In genomic region chr19:14559916-14560775, GRCh38 we compare ENCODE assay signal across 1 cellular context.
TF ChIP-seq lines count a peak whose summit lies in the region.

No MANE protein-coding gene starts in this region.

TF ChIP-seq in H1, 55 proteins besides CTCF, POLR2A, EP300 and RAD21:
- TF ChIP-seq ATF2 (IDR thresholded peaks at IDR 0.05; ENCODE audit: low read length) (no peak), SRF (IDR thresholded peaks at IDR 0.05; ENCODE audit: low read depth, low read length) (no peak), RBBP5 (IDR thresholded peaks at IDR 0.05; ENCODE audit: borderline replicate concordance, low read depth, low read length) (no peak), BACH1 (IDR thresholded peaks at IDR 0.05; ENCODE audit: low read length) (no peak), SP1 (IDR thresholded peaks at IDR 0.05; ENCODE audit: low read depth, low read length) (no peak), PHF8 (conservative IDR thresholded peaks at IDR 0.05; ENCODE audit: low read depth, low read length) (no peak), BRCA1 (IDR thresholded peaks at IDR 0.05; ENCODE audit: low read depth, low read length) (no peak), CBX8 (IDR thresholded peaks at IDR 0.05; ENCODE audit: borderline replicate concordance, low read depth, low read length) (no peak), NANOG (IDR thresholded peaks at IDR 0.05; ENCODE audit: insufficient read depth, low read depth, low read length, poor library complexity, severe bottlenecking) (no peak), ATF3 (IDR thresholded peaks at IDR 0.05; ENCODE audit: insufficient read depth, low read depth, low read length) (no peak), RNF2 (IDR thresholded peaks at IDR 0.05; ENCODE audit: borderline replicate concordance, low read depth, low read length, missing control alignments, poor library complexity, severe bottlenecking) (no peak), POU5F1 (IDR thresholded peaks at IDR 0.05; ENCODE audit: low read depth, low read length) (no peak), CHD2 (IDR thresholded peaks at IDR 0.05; ENCODE audit: low read length) (no peak), SIN3A (conservative IDR thresholded peaks at IDR 0.05 in 1 of 2, IDR thresholded peaks at IDR 0.05 in 1 of 2; ENCODE audit: low read depth in 1 of 2, low read length in 2 of 2) (no peak), TEAD4 (IDR thresholded peaks at IDR 0.05; ENCODE audit: low read depth, low read length) (no peak), TCF12 (IDR thresholded peaks at IDR 0.05; ENCODE audit: low read depth, low read length) (no peak), CEBPB (IDR thresholded peaks at IDR 0.05; ENCODE audit: low read depth, low read length) (no peak)
